Comparison of ENCODE assay signal across 29 cellular contexts in genomic region chr5:139379626-139380449, GRCh38. TPM values are rescaled to one million over a fixed set of nuclear protein-coding genes. Genes with fewer than 3 reads are reported as not detected.
DNase-seq lines count a peak whose midpoint lies in the region; ATAC-seq and TF ChIP-seq lines count a peak whose summit lies in the region.
"Had no signal": no experiment of that assay in that cellular context is flagged by ENCODE, and none has a peak within 500 bp of the region (broad histone marks: within the 10 kb centered on the region; RNA-seq: fewer than 3 reads in every experiment).

No MANE protein-coding gene starts in this region.

- DNase-seq in stimulated activated naive CD8-positive, alpha-beta T cell treated with anti-CD3 and anti-CD28 coated beads, Interleukin-15, amount 100 ng/mL, for 72 hours, result no peak
- no peak for DNase-seq in stimulated activated naive CD8-positive, alpha-beta T cell treated with anti-CD3 and anti-CD28 coated beads, Interleukin-15, Interleukin-2, amounts not matched to agents 100 U/mL and 50 U/mL, for 24 hours
- DNase-seq in HuH-7.5 (ENCODE audit: low spot score) (peak; percentile 4), mesothelial cell of epicardium (ENCODE audit: low spot score in 2 of 2, unreplicated experiment in 2 of 2) (no peak), anterior cingulate cortex (lab: John Stamatoyannopoulos, UW) (no peak), transverse colon (no peak)
- DNase-seq in activated CD4-positive, CD25-positive, alpha-beta regulatory T cell (lab: John Stamatoyannopoulos, UW), result no peak
- DNase-seq: activated CD4-positive, alpha-beta T cell treated with anti-CD3 and anti-CD28 coated beads, Interleukin-2, amount 50 U/mL, for 1 hour; activated CD8-positive, alpha-beta memory T cell treated with anti-CD3 and anti-CD28 coated beads, Interleukin-2, amount 10 ng/mL, durations not matched to agents 7 days and 5 days; activated T-cell treated with anti-CD3 and anti-CD28 coated beads, Interleukin-2, amount 50 U/mL, for 48 hours; caudate nucleus; CD4-positive, CD25-positive, alpha-beta regulatory T cell; DMS 273 treated with DMSO at 0.1 percent for 48 hours; esophagus squamous epithelium; foreskin melanocyte; hippocampal formation; immature natural killer cell; Kasumi-1; left colon; NCI-H1694; NCI-H510A treated with DMSO at 0.1 percent for 48 hours; SHP77 had no signal

- H3K9me3 ChIP-seq in transverse colon, result no peaks in the 10 kb centered on the region
- H3K9me3 ChIP-seq: esophagus squamous epithelium had no signal

- H3K4me3 Mint-ChIP-seq in stimulated activated naive CD8-positive, alpha-beta T cell treated with anti-CD3 and anti-CD28 coated beads, Interleukin-15, amount 100 ng/mL, for 72 hours, result no peak overlapping the region
- H3K4me3 Mint-ChIP-seq in mesothelial cell of epicardium, result no peak overlapping the region
- H3K4me3 Mint-ChIP-seq: activated CD8-positive, alpha-beta memory T cell treated with anti-CD3 and anti-CD28 coated beads, Interleukin-2, amount 10 ng/mL, durations not matched to agents 7 days and 5 days; activated naive CD4-positive, alpha-beta T cell treated with anti-CD3 and anti-CD28 coated beads, Interleukin-2, amount 50 U/mL, for 24 hours; CD4-positive, CD25-positive, alpha-beta regulatory T cell; dendritic cell treated with granulocyte-macrophage colony-stimulating factor and Interleukin-4, amounts not matched to agents 40 ng/mL and 50 ng/mL, for 4 days; immature natural killer cell; memory B cell had no signal

- WGBS in transverse colon (ENCODE audit: low coverage in 1 of 2), 2 donors, result 91 to 100% methylated on average over 1 to 15 of the region's 15 CpGs

- intact Hi-C loops in transverse colon (cut with DNase I; ENCODE audit: low total_unique reads), result no loop called here

- peaks cover 24% of the 10 kb centered on the region for H3K4me1 Mint-ChIP-seq in stimulated activated naive CD8-positive, alpha-beta T cell treated with anti-CD3 and anti-CD28 coated beads, Interleukin-15, amount 100 ng/mL, for 72 hours
- H3K4me1 Mint-ChIP-seq in mesothelial cell of epicardium, result peaks cover 17% of the 10 kb centered on the region

- H3K27ac Mint-ChIP-seq in stimulated activated naive CD8-positive, alpha-beta T cell treated with anti-CD3 and anti-CD28 coated beads, Interleukin-15, amount 100 ng/mL, for 72 hours, result peak overlapping the region; percentile 4 to 77
- H3K27ac Mint-ChIP-seq in mesothelial cell of epicardium, result peak overlapping the region; percentile 18
- H3K27ac Mint-ChIP-seq: activated CD8-positive, alpha-beta memory T cell treated with anti-CD3 and anti-CD28 coated beads, Interleukin-2, amount 10 ng/mL, durations not matched to agents 7 days and 5 days; activated naive CD4-positive, alpha-beta T cell treated with anti-CD3 and anti-CD28 coated beads, Interleukin-2, amount 50 U/mL, for 24 hours; dendritic cell treated with granulocyte-macrophage colony-stimulating factor and Interleukin-4, amounts not matched to agents 40 ng/mL and 50 ng/mL, for 4 days; immature natural killer cell; memory B cell had no signal

- H3K27me3 ChIP-seq in transverse colon, result no peaks in the 10 kb centered on the region
- H3K27me3 ChIP-seq: esophagus squamous epithelium had no signal

- ATAC-seq in stimulated activated naive CD8-positive, alpha-beta T cell treated with anti-CD3 and anti-CD28 coated beads, Interleukin-15, amount 100 ng/mL, for 72 hours, result no peak
- ATAC-seq in stimulated activated naive CD8-positive, alpha-beta T cell treated with anti-CD3 and anti-CD28 coated beads, Interleukin-15, Interleukin-2, amounts not matched to agents 100 U/mL and 50 U/mL, for 24 hours, result no peak
- ATAC-seq: activated CD8-positive, alpha-beta memory T cell treated with anti-CD3 and anti-CD28 coated beads, Interleukin-2, amount 10 ng/mL, durations not matched to agents 7 days and 5 days; left colon had no signal

- no peaks in the 10 kb centered on the region for H3K36me3 ChIP-seq in transverse colon

- in situ Hi-C loops in transverse colon (cut with MboI; ENCODE audit: low pct_ligation_motif_present in 1 of 4, low pct_unique_long_range_greater_than_20kb in 1 of 4, low sequenced_read_pairs in 3 of 4), result no loop called here

- TF ChIP-seq CTCF in mesothelial cell of epicardium (IDR thresholded peaks at IDR 0.05; ENCODE audit: unreplicated experiment), result no peak
- TF ChIP-seq CTCF in transverse colon (IDR thresholded peaks at IDR 0.05), result no peak

- no peak for TF ChIP-seq POLR2A in transverse colon (IDR thresholded peaks at IDR 0.05)

- H3K27me3 Mint-ChIP-seq in stimulated activated naive CD8-positive, alpha-beta T cell treated with anti-CD3 and anti-CD28 coated beads, Interleukin-15, amount 100 ng/mL, for 72 hours, result no peaks in the 10 kb centered on the region
- H3K27me3 Mint-ChIP-seq in mesothelial cell of epicardium (ENCODE audit: low read depth), result no peaks in the 10 kb centered on the region
- H3K27me3 Mint-ChIP-seq: activated CD8-positive, alpha-beta memory T cell treated with anti-CD3 and anti-CD28 coated beads, Interleukin-2, amount 10 ng/mL, durations not matched to agents 7 days and 5 days; activated naive CD4-positive, alpha-beta T cell treated with anti-CD3 and anti-CD28 coated beads, Interleukin-2, amount 50 U/mL, for 24 hours; CD4-positive, CD25-positive, alpha-beta regulatory T cell; memory B cell had no signal

- no peak overlapping the region for H3K27ac ChIP-seq in transverse colon
- H3K27ac ChIP-seq: esophagus squamous epithelium, HL-60 had no signal

- no peaks in the 10 kb centered on the region for H3K9me3 Mint-ChIP-seq in stimulated activated naive CD8-positive, alpha-beta T cell treated with anti-CD3 and anti-CD28 coated beads, Interleukin-15, amount 100 ng/mL, for 72 hours
- no peaks in the 10 kb centered on the region for H3K9me3 Mint-ChIP-seq in mesothelial cell of epicardium
- H3K9me3 Mint-ChIP-seq: activated naive CD4-positive, alpha-beta T cell treated with anti-CD3 and anti-CD28 coated beads, Interleukin-2, amount 50 U/mL, for 24 hours; dendritic cell treated with granulocyte-macrophage colony-stimulating factor and Interleukin-4, amounts not matched to agents 40 ng/mL and 50 ng/mL, for 4 days; immature natural killer cell; memory B cell had no signal

- H3K4me3 ChIP-seq in transverse colon, result no peak overlapping the region
- H3K4me3 ChIP-seq: esophagus squamous epithelium had no signal

- H3K4me1 ChIP-seq in transverse colon, result peaks cover 9 to 31% (median 26%) of the 10 kb centered on the region in 4 donors

- H3K36me3 Mint-ChIP-seq in mesothelial cell of epicardium, result peaks cover 10% of the 10 kb centered on the region
- H3K36me3 Mint-ChIP-seq: activated naive CD4-positive, alpha-beta T cell treated with anti-CD3 and anti-CD28 coated beads, Interleukin-2, amount 50 U/mL, for 24 hours had no signal

- no peak for TF ChIP-seq EP300 in transverse colon (IDR thresholded peaks at IDR 0.05; ENCODE audit: low read depth)

RNA-seq across cellular contexts. Expression of gene SLC23A1, which starts 3.3 kb away (rescaled TPM):
- total RNA-seq in mesothelial cell of epicardium (not detected in 3 replicates), transverse colon (1 to 10 TPM in 2 of 4 donors, under 1 TPM in 1, not detected in 1; 0.80 to 9.5 (median 7.4) TPM)
- total RNA-seq: astrocyte; CD4-positive, CD25-positive, alpha-beta regulatory T cell; omental fat pad had no signal

RNA-seq across cellular contexts. Expression of gene MZB1, which starts 9.9 kb away (rescaled TPM):
- 0.20 TPM in 1 of 3 replicates, not detected in the others for total RNA-seq in mesothelial cell of epicardium
- 10 to 100 TPM in 1 of 4 donors, 1 to 10 TPM in 1, not detected in 2; 4.0 to 39.2 TPM for total RNA-seq in transverse colon
- total RNA-seq: astrocyte, renal cortical epithelial cell had no signal

RNA-seq across cellular contexts. Expression of gene PROB1, which starts 15.1 kb away (rescaled TPM):
- total RNA-seq in mesothelial cell of epicardium (1.4 to 1.6 TPM (median 1.5 TPM) in 3 replicates), transverse colon (1 to 10 TPM in 1 of 4 donors, under 1 TPM in 2, not detected in 1; 0.55 to 1.1 (median 0.60) TPM)

RNA-seq across cellular contexts. Expression of gene SPATA24, which starts 24.1 kb away (rescaled TPM):
- total RNA-seq in mesothelial cell of epicardium (4.8 to 6.5 TPM (median 6.1 TPM) in 3 replicates), transverse colon (1 to 10 TPM in 2 of 4 donors, not detected in 2; 3.0 TPM)

RNA-seq across cellular contexts. Expression of gene PAIP2, which starts 38.2 kb away (rescaled TPM):
- total RNA-seq in mesothelial cell of epicardium (86.6 to 93.4 TPM (median 88.2 TPM) in 3 replicates), transverse colon (10 to 100 TPM; 13.8 to 67.3 (median 36.5) TPM)
